In genomic region chr1:220511785-220512184, GRCh38 we compare ENCODE assay signal across 9 cellular contexts. TPM values are rescaled to one million over a fixed set of nuclear protein-coding genes. Genes with fewer than 3 reads are reported as not detected.
DNase-seq lines count a peak whose midpoint lies in the region; ATAC-seq and TF ChIP-seq lines count a peak whose summit lies in the region.
"Had no signal": no experiment of that assay in that cellular context is flagged by ENCODE, and none has a peak within 500 bp of the region (broad histone marks: within the 10 kb centered on the region; RNA-seq: fewer than 3 reads in every experiment).

No MANE protein-coding gene starts in this region.

- no peak overlapping the region for H3K27ac Mint-ChIP-seq in H9
- H3K27ac Mint-ChIP-seq: CD8-positive, alpha-beta memory T cell had no signal

- H2AK5ac ChIP-seq in H9 (ENCODE audit: insufficient read length, low read length) = no peak overlapping the region

- no peak overlapping the region for H4K5ac ChIP-seq in H9 (ENCODE audit: insufficient read length, low read depth, low read length)

- no peak overlapping the region for H3K23ac ChIP-seq in H9 (ENCODE audit: insufficient read length, low read depth, low read length)

- peak; percentile 76 for DNase-seq in H9
- DNase-seq in astrocyte of the cerebellum (ENCODE audit: low read depth) = no peak
- peak; percentile 23 for DNase-seq in left cardiac atrium
- peak; percentile 19 for DNase-seq in retina
- DNase-seq in occipital lobe (lab: John Stamatoyannopoulos, UW) = no peak
- no peak for DNase-seq in cerebellar nuclear complex (lab: John Stamatoyannopoulos, UW)
- DNase-seq in COR-L47 (lab: John Stamatoyannopoulos, UW) = no peak
- DNase-seq: amygdala; CD8-positive, alpha-beta memory T cell had no signal

- no peaks in the 10 kb centered on the region for H4K20me1 ChIP-seq in H9 (ENCODE audit: control insufficient read depth, insufficient read depth, insufficient read length)

- no peaks in the 10 kb centered on the region for H3K79me2 ChIP-seq in H9 (ENCODE audit: insufficient read depth, low read length)

- H3K27me3 Mint-ChIP-seq in H9 (ENCODE audit: low read depth) = no peaks in the 10 kb centered on the region

- TF ChIP-seq CTCF in H9 (conservative IDR thresholded peaks at IDR 0.05) = peak; percentile 68
- TF ChIP-seq CTCF in astrocyte of the cerebellum (IDR thresholded peaks at IDR 0.05; ENCODE audit: low read depth, low read length, missing control alignments) = peak; percentile 9

- H2BK120ac ChIP-seq in H9 (ENCODE audit: low read depth, low read length, poor library complexity, severe bottlenecking) = no peak overlapping the region

- peaks cover 3% of the 10 kb centered on the region; the same call in 1 of the 2 replicates for H3K4me1 ChIP-seq in H9 (ENCODE audit: insufficient read depth, low read length)

- WGBS in H9 (ENCODE audit: extremely low coverage, insufficient read length, low lambda C conversion rate) = no CpG with 5 or more reads among the region's 4 CpGs

- H2AFZ ChIP-seq in H9 (ENCODE audit: low read length) = no peak overlapping the region

- H3K79me1 ChIP-seq in H9 (ENCODE audit: insufficient read depth, low read depth, low read length, poor library complexity, severe bottlenecking) = no peaks in the 10 kb centered on the region

- no peak overlapping the region for H3K4me2 ChIP-seq in H9 (ENCODE audit: insufficient read depth, insufficient read length, low read length)

- no peaks in the 10 kb centered on the region for H3K9me3 Mint-ChIP-seq in H9
- H3K9me3 Mint-ChIP-seq: CD8-positive, alpha-beta memory T cell had no signal

- no peak overlapping the region for H4K8ac ChIP-seq in H9 (replicated peaks; ENCODE audit: insufficient read length, low read depth, low read length)

- H3K9ac ChIP-seq in H9 (ENCODE audit: extremely low read depth, insufficient read length, low read length) = no peak overlapping the region

- H3K56ac ChIP-seq in H9 (ENCODE audit: insufficient read length, low read depth, low read length) = no peak overlapping the region

- in situ Hi-C loops in astrocyte of the cerebellum (cut with HindIII; ENCODE audit: low sequenced_read_pairs) = no loop called here

- no peak overlapping the region for H2BK5ac ChIP-seq in H9 (ENCODE audit: insufficient read length, low read length)

- no peak overlapping the region for H3K4me3 ChIP-seq in astrocyte of the cerebellum (ENCODE audit: low read depth, low read length)

- peaks cover 21 to 22% of the 10 kb centered on the region in 2 experiments for H3K4me1 Mint-ChIP-seq in H9
- H3K4me1 Mint-ChIP-seq: CD8-positive, alpha-beta memory T cell had no signal

- no peak overlapping the region for H3K4me3 Mint-ChIP-seq in H9
- H3K4me3 Mint-ChIP-seq: CD8-positive, alpha-beta memory T cell had no signal

- H3K4ac ChIP-seq in H9 (ENCODE audit: low read depth, low read length) = no peak overlapping the region

- H3K27ac ChIP-seq in H9 (ENCODE audit: insufficient read length, low read depth, low read length) = no peak overlapping the region

- H3K18ac ChIP-seq in H9 (ENCODE audit: insufficient read length, low read depth, low read length) = no peak overlapping the region

- H3K27me3 ChIP-seq in H9 (ENCODE audit: insufficient read depth, low read length) = no peaks in the 10 kb centered on the region

- H2BK12ac ChIP-seq in H9 (ENCODE audit: insufficient read length, low read depth, low read length) = no peak overlapping the region

- H3K14ac ChIP-seq in H9 (ENCODE audit: insufficient read depth, low read length) = no peak overlapping the region

- no peaks in the 10 kb centered on the region for H3K36me3 Mint-ChIP-seq in H9 (ENCODE audit: insufficient read depth in 1 of 3, low read depth in 3 of 3)
- H3K36me3 Mint-ChIP-seq: CD8-positive, alpha-beta memory T cell had no signal

- no peak overlapping the region for H3T11ph ChIP-seq in H9 (ENCODE audit: low read length)

- intact Hi-C loops in left cardiac atrium (cut with DNase I) = loop anchor here in 1 of 2 donors (10.0 kb wide), 1 partner anchor 217 kb away; no protein-coding TSS in a partner anchor

- no peaks in the 10 kb centered on the region for H3K23me2 ChIP-seq in H9 (ENCODE audit: insufficient read length, low read depth, low read length, poor library complexity, severe bottlenecking)

- H2BK15ac ChIP-seq in H9 (ENCODE audit: low read depth, low read length) = no peak overlapping the region

- peak; percentile 66 to 78 for ATAC-seq in left cardiac atrium

- no peaks in the 10 kb centered on the region for H3K9me3 ChIP-seq in H9 (ENCODE audit: control insufficient read depth, low read depth, low read length)

- H4K91ac ChIP-seq in H9 (ENCODE audit: insufficient read length, low read depth, low read length) = no peak overlapping the region

- H2BK20ac ChIP-seq in H9 (ENCODE audit: low read depth, low read length, poor library complexity, severe bottlenecking) = no peak overlapping the region

RNA-seq across cellular contexts. Expression of gene MARK1, which starts 16.2 kb away (rescaled TPM):
- total RNA-seq in H9 (2021) = 17.5 and 17.8 TPM in 2 replicates
- 10 to 100 TPM; 16.7 to 17.7 TPM for total RNA-seq in left cardiac atrium
- 77.7 TPM for total RNA-seq in occipital lobe

Comparison
In these comparisons a context has a peak if more than half of its experiments do, and no peak if none do; other contexts are left out.
1. DNase-seq: peak in H9 (single experiment), left cardiac atrium (single experiment) and retina (single experiment); none in astrocyte of the cerebellum (single experiment), occipital lobe (single experiment), cerebellar nuclear complex (0 of 2) and COR-L47 (single experiment).